8 cellular contexts compared by ENCODE assay signal in genomic region chr1:86419277-86419903, GRCh38. TPM values are rescaled to one million over a fixed set of nuclear protein-coding genes. Genes with fewer than 3 reads are reported as not detected.
DNase-seq lines count a peak whose midpoint lies in the region; ATAC-seq and TF ChIP-seq lines count a peak whose summit lies in the region.

No MANE protein-coding gene starts in this region.

- peaks cover 3% of the 10 kb centered on the region for H3K27me3 Mint-ChIP-seq in activated T-helper 1 cell treated with anti-CD3 and anti-CD28 coated beads, Interleukin-12 subunit alpha, Interleukin-12 subunit beta, Interleukin-2, Interleukin-4 antibody, amounts not matched to agents 30 ng/mL and 10 ng/mL and 1 ng/mL, durations not matched to agents 14 hours and 24 hours and 36 hours (ENCODE audit: insufficient read depth)

- H3K36me3 Mint-ChIP-seq in activated T-helper 1 cell treated with anti-CD3 and anti-CD28 coated beads, Interleukin-12 subunit alpha, Interleukin-12 subunit beta, Interleukin-2, Interleukin-4 antibody, amounts not matched to agents 30 ng/mL and 10 ng/mL and 1 ng/mL, durations not matched to agents 14 hours and 24 hours and 36 hours (ENCODE audit: low read depth) = no peaks in the 10 kb centered on the region

- WGBS in heart left ventricle, 4 donors = 37 to 57% (median 53%) methylated on average over 4 of the region's 4 CpGs
- WGBS in right cardiac atrium = 40% methylated on average over 4 of the region's 4 CpGs
- WGBS in upper lobe of left lung, 2 donors = 28 to 42% methylated on average over 4 of the region's 4 CpGs

- no peak for TF ChIP-seq POLR2A in heart left ventricle (IDR thresholded peaks at IDR 0.05)
- no peak for TF ChIP-seq POLR2A in HCT116 (IDR thresholded peaks at IDR 0.05; ENCODE audit: borderline replicate concordance, extremely low read depth, insufficient read depth, insufficient read length)
- TF ChIP-seq POLR2A in upper lobe of left lung (IDR thresholded peaks at IDR 0.05) = no peak

- RAD21 ChIA-PET in HCT116 (lab: Charles Lee; ENCODE audit: low non-redundant PET in 1 of 2, low total read pairs in 2 of 2, uncharacterized antibody in 2 of 2, unreplicated experiment in 2 of 2) = no interaction called here

- H3K9ac ChIP-seq in HCT116 (ENCODE audit: low read length) (no peak overlapping the region), MM.1S (ENCODE audit: low read length) (no peak overlapping the region)

- no TSS peak for BruUV-seq in HCT116 (replicated peaks; lab: Mats Ljungman, UMichigan)

- H4K20me1 ChIP-seq in HCT116 (ENCODE audit: insufficient read depth) (no peaks in the 10 kb centered on the region), MM.1S (ENCODE audit: insufficient read depth, low read length) (no peaks in the 10 kb centered on the region)

- DNase-seq in heart left ventricle (no peak), right cardiac atrium (no peak), HCT116 (ENCODE audit: low read depth, low spot score) (no peak), MM.1S (peak; percentile 61), hippocampal formation (lab: John Stamatoyannopoulos, UW) (peak; percentile 12 to 26), upper lobe of left lung (no peak), NCI-H146 (lab: John Stamatoyannopoulos, UW) (no peak)
- DNase-seq in activated T-helper 1 cell treated with anti-CD3 and anti-CD28 coated beads, Interleukin-12 subunit alpha, Interleukin-12 subunit beta, Interleukin-2, Interleukin-4 antibody, amounts not matched to agents 30 ng/mL and 10 ng/mL and 1 ng/mL, durations not matched to agents 14 hours and 24 hours and 36 hours (ENCODE audit: low spot score) = peak; percentile 29

- TF ChIP-seq CTCF in heart left ventricle (IDR thresholded peaks at IDR 0.05) (peak in 8 of 12 donors; percentile 13 to 59 (median 38)), HCT116 (IDR thresholded peaks at IDR 0.05 in 2 of 3, conservative IDR thresholded peaks at IDR 0.05 in 1 of 3; ENCODE audit: borderline replicate concordance in 1 of 3, insufficient read depth in 1 of 3, low read depth in 2 of 3, low read length in 2 of 3) (peak; percentile 53 to 69 (median 64); a peak in 5 of 6 replicates), MM.1S (IDR thresholded peaks at IDR 0.05; ENCODE audit: low read length) (peak; percentile 71), upper lobe of left lung (IDR thresholded peaks at IDR 0.05) (peak in 5 of 6 experiments; percentile 10 to 57 (median 42))

- H3K9me3 ChIP-seq in heart left ventricle (no peaks in the 10 kb centered on the region), right cardiac atrium (ENCODE audit: control insufficient read depth, low read length) (no peaks in the 10 kb centered on the region), HCT116 (ENCODE audit: control insufficient read depth in 1 of 2, insufficient read depth in 1 of 2, low read depth in 1 of 2, low read length in 2 of 2) (no peaks in the 10 kb centered on the region), MM.1S (replicated peaks; ENCODE audit: insufficient read depth, low read length) (no peaks in the 10 kb centered on the region), upper lobe of left lung (no peaks in the 10 kb centered on the region)

- no peaks in the 10 kb centered on the region for H3F3A ChIP-seq in MM.1S (ENCODE audit: insufficient read depth, low read length)

- H3K9me2 ChIP-seq in HCT116 (ENCODE audit: insufficient read depth) (no peaks in the 10 kb centered on the region), MM.1S (replicated peaks; ENCODE audit: insufficient read depth, low read length) (no peaks in the 10 kb centered on the region)

- H3K9me3 Mint-ChIP-seq in activated T-helper 1 cell treated with anti-CD3 and anti-CD28 coated beads, Interleukin-12 subunit alpha, Interleukin-12 subunit beta, Interleukin-2, Interleukin-4 antibody, amounts not matched to agents 30 ng/mL and 10 ng/mL and 1 ng/mL, durations not matched to agents 14 hours and 24 hours and 36 hours = no peaks in the 10 kb centered on the region

- H3K36me3 ChIP-seq in heart left ventricle = no peaks in the 10 kb centered on the region
- H3K36me3 ChIP-seq in HCT116 (ENCODE audit: control insufficient read depth in 1 of 2, insufficient read depth in 2 of 2, low read length in 2 of 2) = no peaks in the 10 kb centered on the region
- no peaks in the 10 kb centered on the region for H3K36me3 ChIP-seq in MM.1S (replicated peaks; ENCODE audit: insufficient read depth, low read length)
- H3K36me3 ChIP-seq in upper lobe of left lung = no peaks in the 10 kb centered on the region

- CTCF ChIA-PET in HCT116 (lab: Charles Lee) = no interaction called here

- H3K79me2 ChIP-seq in HCT116 (ENCODE audit: insufficient read depth, low read length) (no peaks in the 10 kb centered on the region), MM.1S (ENCODE audit: low read length) (no peaks in the 10 kb centered on the region)

- POLR2A ChIA-PET in HCT116 (lab: Charles Lee) = no interaction called here

- H3K4me1 ChIP-seq in heart left ventricle (peaks cover 0 to 5% (median 0%) of the 10 kb centered on the region in 12 donors), right cardiac atrium (ENCODE audit: control insufficient read depth, insufficient read depth, low read length) (no peaks in the 10 kb centered on the region), HCT116 (ENCODE audit: control insufficient read depth in 1 of 2, insufficient read depth in 2 of 2, low read length in 2 of 2) (no peaks in the 10 kb centered on the region), MM.1S (ENCODE audit: low read length) (no peaks in the 10 kb centered on the region), upper lobe of left lung (no peaks in the 10 kb centered on the region)

- H3K27ac ChIP-seq in heart left ventricle (no peak overlapping the region), right cardiac atrium (ENCODE audit: low read length) (no peak overlapping the region), HCT116 (ENCODE audit: low read depth, low read length) (no peak overlapping the region), MM.1S (ENCODE audit: low read length) (no peak overlapping the region), upper lobe of left lung (no peak overlapping the region)

- ATAC-seq in heart left ventricle = peak in 1 of 4 donors; percentile 27
- ATAC-seq in right cardiac atrium = no peak
- ATAC-seq in HCT116 = peak; percentile 92
- peak in 1 of 2 donors; percentile 76 for ATAC-seq in upper lobe of left lung (ENCODE audit: low FRiP score in 2 of 2)

- intact Hi-C loops in heart left ventricle (cut with DNase I) = no loop called here
- intact Hi-C loops in right cardiac atrium (cut with DNase I) = loop anchor here in 1 of 4 donors (10.0 kb wide), 1 partner anchor 85 kb away; no protein-coding TSS in a partner anchor
- intact Hi-C loops in HCT116 (cut with micrococcal nuclease) = loop anchor here (5.0 kb wide), 1 partner anchor 268 kb away; no protein-coding TSS in a partner anchor
- intact Hi-C loops in activated T-helper 1 cell treated with anti-CD3 and anti-CD28 coated beads, Interleukin-12 subunit alpha, Interleukin-12 subunit beta, Interleukin-2, Interleukin-4 antibody, amounts not matched to agents 30 ng/mL and 10 ng/mL and 1 ng/mL, durations not matched to agents 14 hours and 24 hours and 36 hours (cut with micrococcal nuclease) = loop anchor here (1.0 to 2.0 kb wide), 2 partner anchors 39 to 83 kb away; no protein-coding TSS in a partner anchor

- H3K4me3 Mint-ChIP-seq in activated T-helper 1 cell treated with anti-CD3 and anti-CD28 coated beads, Interleukin-12 subunit alpha, Interleukin-12 subunit beta, Interleukin-2, Interleukin-4 antibody, amounts not matched to agents 30 ng/mL and 10 ng/mL and 1 ng/mL, durations not matched to agents 14 hours and 24 hours and 36 hours = no peak overlapping the region

- H3K27me3 ChIP-seq in heart left ventricle = no peaks in the 10 kb centered on the region
- no peaks in the 10 kb centered on the region for H3K27me3 ChIP-seq in right cardiac atrium (ENCODE audit: control insufficient read depth, insufficient read depth)
- no peaks in the 10 kb centered on the region for H3K27me3 ChIP-seq in HCT116 (ENCODE audit: insufficient read depth, low read length)
- no peaks in the 10 kb centered on the region for H3K27me3 ChIP-seq in MM.1S (replicated peaks; ENCODE audit: insufficient read depth, low read length)
- H3K27me3 ChIP-seq in upper lobe of left lung = no peaks in the 10 kb centered on the region

- no peak overlapping the region for H3K27ac Mint-ChIP-seq in activated T-helper 1 cell treated with anti-CD3 and anti-CD28 coated beads, Interleukin-12 subunit alpha, Interleukin-12 subunit beta, Interleukin-2, Interleukin-4 antibody, amounts not matched to agents 30 ng/mL and 10 ng/mL and 1 ng/mL, durations not matched to agents 14 hours and 24 hours and 36 hours

- H3K4me3 ChIP-seq in heart left ventricle (no peak overlapping the region), right cardiac atrium (ENCODE audit: low read length) (no peak overlapping the region), HCT116 (replicated peaks in 1 of 2; ENCODE audit: low read depth in 1 of 2, low read length in 2 of 2) (no peak overlapping the region), MM.1S (ENCODE audit: low read length) (no peak overlapping the region), upper lobe of left lung (no peak overlapping the region)

- TF ChIP-seq RAD21 in HCT116 (IDR thresholded peaks at IDR 0.05; ENCODE audit: low read depth) = peak; percentile 66

- H3K4me2 ChIP-seq in HCT116 (ENCODE audit: low read length) (no peak overlapping the region), MM.1S (ENCODE audit: low read depth, low read length) (no peak overlapping the region)

- TF ChIP-seq EP300 in upper lobe of left lung (IDR thresholded peaks at IDR 0.05) = no peak

- peaks cover 5% of the 10 kb centered on the region for H3K4me1 Mint-ChIP-seq in activated T-helper 1 cell treated with anti-CD3 and anti-CD28 coated beads, Interleukin-12 subunit alpha, Interleukin-12 subunit beta, Interleukin-2, Interleukin-4 antibody, amounts not matched to agents 30 ng/mL and 10 ng/mL and 1 ng/mL, durations not matched to agents 14 hours and 24 hours and 36 hours (ENCODE audit: low read depth)

- no peak overlapping the region for H2AFZ ChIP-seq in HCT116 (ENCODE audit: low read depth, low read length, poor library complexity, severe bottlenecking)
- no peak overlapping the region for H2AFZ ChIP-seq in MM.1S (ENCODE audit: low read length)

RNA-seq across cellular contexts. Expression of gene CLCA2, which starts 4.6 kb away (rescaled TPM):
- under 1 TPM in 2 of 9 donors, not detected in 7; 0.16 to 0.24 TPM for total RNA-seq in heart left ventricle
- polyA plus RNA-seq in heart left ventricle = under 1 TPM in 1 of 2 donors, not detected in 1; 0.07 TPM
- total RNA-seq in right cardiac atrium = not detected
- not detected for polyA plus RNA-seq in right cardiac atrium
- not detected for total RNA-seq in HCT116 (2021; ENCODE audit: unreplicated experiment)
- not detected in 2 replicates for polyA plus RNA-seq in HCT116 (2012)
- not detected in 2 replicates for total RNA-seq in activated T-helper 1 cell treated with anti-CD3 and anti-CD28 coated beads, Interleukin-12 subunit alpha, Interleukin-12 subunit beta, Interleukin-2, Interleukin-4 antibody, amounts not matched to agents 30 ng/mL and 10 ng/mL and 1 ng/mL, durations not matched to agents 14 hours and 24 hours and 36 hours
- 1 to 10 TPM in 1 of 6 donors, under 1 TPM in 2, not detected in 3; 0.57 to 5.3 (median 0.61) TPM for total RNA-seq in upper lobe of left lung

RNA-seq across cellular contexts. Expression of gene ODF2L, which starts 23.3 kb away (rescaled TPM):
- total RNA-seq in heart left ventricle (10 to 100 TPM in 6 of 9 donors, 1 to 10 TPM in 3; 6.2 to 23.7 (median 12.3) TPM), right cardiac atrium (10 to 100 TPM in 3 of 4 donors, 1 to 10 TPM in 1; 9.9 to 17.1 (median 12.4) TPM), HCT116 (2021; ENCODE audit: unreplicated experiment) (33.7 TPM), upper lobe of left lung (100 to 1,000 TPM in 2 of 6 donors, 10 to 100 TPM in 4; 22.2 to 179 (median 34.0) TPM)
- polyA plus RNA-seq in heart left ventricle (10 to 100 TPM in 1 of 2 donors, 1 to 10 TPM in 1; 8.6 to 14.0 TPM), right cardiac atrium (12.8 TPM)
- 5.1 and 8.0 TPM in 2 replicates for polyA plus RNA-seq in HCT116 (2012)
- 21.0 and 22.4 TPM in 2 replicates for total RNA-seq in activated T-helper 1 cell treated with anti-CD3 and anti-CD28 coated beads, Interleukin-12 subunit alpha, Interleukin-12 subunit beta, Interleukin-2, Interleukin-4 antibody, amounts not matched to agents 30 ng/mL and 10 ng/mL and 1 ng/mL, durations not matched to agents 14 hours and 24 hours and 36 hours

RNA-seq across cellular contexts. Expression of gene CLCA1, which starts 49.3 kb away (rescaled TPM):
- total RNA-seq in heart left ventricle = under 1 TPM in 1 of 9 donors, not detected in 8; 0.07 TPM
- under 1 TPM in 1 of 2 donors, not detected in 1; 0.06 TPM for polyA plus RNA-seq in heart left ventricle
- not detected for total RNA-seq in right cardiac atrium
- polyA plus RNA-seq in right cardiac atrium = not detected
- 0.12 TPM for total RNA-seq in HCT116 (2021; ENCODE audit: unreplicated experiment)
- polyA plus RNA-seq in HCT116 (2012) = not detected in 2 replicates
- not detected in 2 replicates for total RNA-seq in activated T-helper 1 cell treated with anti-CD3 and anti-CD28 coated beads, Interleukin-12 subunit alpha, Interleukin-12 subunit beta, Interleukin-2, Interleukin-4 antibody, amounts not matched to agents 30 ng/mL and 10 ng/mL and 1 ng/mL, durations not matched to agents 14 hours and 24 hours and 36 hours
- total RNA-seq in upper lobe of left lung = under 1 TPM in 2 of 6 donors, not detected in 4; 0.11 to 0.27 TPM

Comparison
In these comparisons a context has a peak if more than half of its experiments do, and no peak if none do; other contexts are left out.
1. DNase-seq: peak in MM.1S (single experiment), activated T-helper 1 cell treated with anti-CD3 and anti-CD28 coated beads, Interleukin-12 subunit alpha, Interleukin-12 subunit beta, Interleukin-2, Interleukin-4 antibody, amounts not matched to agents 30 ng/mL and 10 ng/mL and 1 ng/mL, durations not matched to agents 14 hours and 24 hours and 36 hours (single experiment) and hippocampal formation (2 of 2); none in heart left ventricle (0 of 5), right cardiac atrium (0 of 3), HCT116 (single experiment), upper lobe of left lung (0 of 2) and NCI-H146 (single experiment).
2. intact Hi-C loops: an anchor here in HCT116 (5.0 kb wide) and activated T-helper 1 cell treated with anti-CD3 and anti-CD28 coated beads, Interleukin-12 subunit alpha, Interleukin-12 subunit beta, Interleukin-2, Interleukin-4 antibody, amounts not matched to agents 30 ng/mL and 10 ng/mL and 1 ng/mL, durations not matched to agents 14 hours and 24 hours and 36 hours (1.0 to 2.0 kb wide); none called in heart left ventricle.
3. Peak in every context shown above with its lines, with median percentiles within 50 percentile points of each other: CTCF ChIP-seq.